ENCODE assay signal across 19 cellular contexts in genomic region chr17:75629157-75629556, GRCh38. TPM values are rescaled to one million over a fixed set of nuclear protein-coding genes. Genes with fewer than 3 reads are reported as not detected.
DNase-seq lines count a peak whose midpoint lies in the region; ATAC-seq, FAIRE-seq and TF ChIP-seq lines count a peak whose summit lies in the region.
"Had no signal": no experiment of that assay in that cellular context is flagged by ENCODE, and none has a peak within 500 bp of the region (broad histone marks: within the 10 kb centered on the region; RNA-seq: fewer than 3 reads in every experiment).

No MANE protein-coding gene starts in this region.

- H3K27ac Mint-ChIP-seq in activated CD4-positive, alpha-beta T cell treated with anti-CD3 and anti-CD28 coated beads, Interleukin-2, amount 10 ng/mL, durations not matched to agents 7 days and 5 days = peak overlapping the region; percentile 64
- peak overlapping the region; percentile 47 for H3K27ac Mint-ChIP-seq in stimulated activated naive B cell treated with anti-CD40 and anti-IgM and Interleukin-4, amounts not matched to agents 10 μg/mL and 1 μg/mL and 100 μg/mL, for 72 hours
- H3K27ac Mint-ChIP-seq: CD8-positive, alpha-beta T cell; GM23338 had no signal

- no peak for FAIRE-seq in kidney (lab: Jason Lieb, UNC)
- FAIRE-seq: A549, GM12891, GM18507 had no signal

- intact Hi-C loops in kidney (cut with DNase I) = no loop called here

- H3K36me3 ChIP-seq in HEK293 (ENCODE audit: control insufficient read depth in 2 of 2, insufficient read depth in 1 of 2, low read length in 2 of 2) (peaks cover 0 to 57% of the 10 kb centered on the region in 2 experiments; a peak in 1 of 3 replicates), kidney (ENCODE audit: control insufficient read depth in 1 of 2, insufficient read depth in 2 of 2, low read length in 2 of 2) (peaks cover 2 to 20% of the 10 kb centered on the region in 2 donors)

- no peak overlapping the region for H3K9ac ChIP-seq in kidney (ENCODE audit: low read length in 2 of 2)

- H3K4me1 ChIP-seq in HEK293 (ENCODE audit: control insufficient read depth, insufficient read depth, low read length) = peaks cover 10% of the 10 kb centered on the region
- peaks cover 8 to 14% of the 10 kb centered on the region in 2 donors for H3K4me1 ChIP-seq in kidney (ENCODE audit: control insufficient read depth in 1 of 2, insufficient read depth in 1 of 2, low read depth in 1 of 2, low read length in 2 of 2)

- H3K36me3 Mint-ChIP-seq in activated CD4-positive, alpha-beta T cell treated with anti-CD3 and anti-CD28 coated beads, Interleukin-2, amount 10 ng/mL, durations not matched to agents 7 days and 5 days (ENCODE audit: low read depth) = no peaks in the 10 kb centered on the region
- peaks cover 15 to 31% of the 10 kb centered on the region in 2 donors for H3K36me3 Mint-ChIP-seq in stimulated activated naive B cell treated with anti-CD40 and anti-IgM and Interleukin-4, amounts not matched to agents 10 μg/mL and 1 μg/mL and 100 μg/mL, for 72 hours

- CTCF ChIA-PET in activated CD4-positive, alpha-beta T cell treated with anti-CD3 and anti-CD28 coated beads, Interleukin-2, amount 10 ng/mL, durations not matched to agents 7 days and 5 days (lab: Charles Lee) = interaction anchor here (0.6 to 7.6 kb wide), 5 partner anchors 9 to 645 kb away, joined by 3 to 82 read pairs (median 11); no protein-coding TSS in a partner anchor
- CTCF ChIA-PET in HEK293 (lab: Yijun Ruan, JAX) = interaction anchor here (0.6 to 10.6 kb wide), 10 partner anchors 10 to 670 kb away, joined by 3 to 410 read pairs (median 4); a partner anchor contains a TSS

- H3K9me3 ChIP-seq in HEK293 (ENCODE audit: control insufficient read depth, insufficient read depth, low read depth, low read length) = no peaks in the 10 kb centered on the region
- H3K9me3 ChIP-seq in kidney (ENCODE audit: control insufficient read depth in 1 of 2, low read length in 2 of 2) = no peaks in the 10 kb centered on the region
- H3K9me3 ChIP-seq: A549 had no signal

- no peaks in the 10 kb centered on the region for H3K9me3 Mint-ChIP-seq in activated CD4-positive, alpha-beta T cell treated with anti-CD3 and anti-CD28 coated beads, Interleukin-2, amount 10 ng/mL, durations not matched to agents 7 days and 5 days
- no peaks in the 10 kb centered on the region for H3K9me3 Mint-ChIP-seq in stimulated activated naive B cell treated with anti-CD40 and anti-IgM and Interleukin-4, amounts not matched to agents 10 μg/mL and 1 μg/mL and 100 μg/mL, for 72 hours
- H3K9me3 Mint-ChIP-seq: CD8-positive, alpha-beta T cell; GM23338 had no signal

- no peak for TF ChIP-seq CTCF in HEK293 (tag by site-specific recombination; IDR thresholded peaks at IDR 0.05)
- TF ChIP-seq CTCF in kidney (IDR thresholded peaks at IDR 0.05; ENCODE audit: borderline replicate concordance, extremely low read depth, insufficient read depth) = no peak

- POLR2A ChIA-PET in activated CD4-positive, alpha-beta T cell treated with anti-CD3 and anti-CD28 coated beads, Interleukin-2, amount 10 ng/mL, durations not matched to agents 7 days and 5 days (lab: Charles Lee) = interaction anchor here (0.5 to 0.6 kb wide), 2 partner anchors 29 to 119 kb away, joined by 3 to 5 read pairs; no protein-coding TSS in a partner anchor
- POLR2A ChIA-PET in HEK293 (lab: Yijun Ruan, JAX) = interaction anchor here (0.8 to 1.5 kb wide), 3 partner anchors 12 to 51 kb away, joined by 3 read pairs; no protein-coding TSS in a partner anchor

- DNase-seq in activated CD4-positive, alpha-beta T cell treated with anti-CD3 and anti-CD28 coated beads, Interleukin-2, amount 10 ng/mL, durations not matched to agents 7 days and 5 days = no peak
- no peak for DNase-seq in activated CD4-positive, alpha-beta T cell treated with anti-CD3 and anti-CD28 coated beads, Interleukin-2, amount 50 U/mL, for 4 hours
- peak; percentile 59 for DNase-seq in kidney
- DNase-seq in stimulated activated naive B cell treated with anti-CD40 and anti-IgM and Interleukin-4, amounts not matched to agents 10 μg/mL and 1 μg/mL and 100 μg/mL, for 72 hours = no peak
- DNase-seq: AML-193; Calu3; CD8-positive, alpha-beta T cell; DMS79 treated with DMSO at 0.1 percent for 48 hours; H7 had no signal

- no peaks in the 10 kb centered on the region for H3K27me3 Mint-ChIP-seq in activated CD4-positive, alpha-beta T cell treated with anti-CD3 and anti-CD28 coated beads, Interleukin-2, amount 10 ng/mL, durations not matched to agents 7 days and 5 days
- H3K27me3 Mint-ChIP-seq in stimulated activated naive B cell treated with anti-CD40 and anti-IgM and Interleukin-4, amounts not matched to agents 10 μg/mL and 1 μg/mL and 100 μg/mL, for 72 hours = no peaks in the 10 kb centered on the region

- no peak overlapping the region for H3K4me3 ChIP-seq in HEK293 (ENCODE audit: low read depth, low read length)
- H3K4me3 ChIP-seq in kidney (ENCODE audit: low read length in 2 of 2) = no peak overlapping the region
- H3K4me3 ChIP-seq: A549, GM23338 had no signal

- H3K27ac ChIP-seq in HEK293 (ENCODE audit: extremely low read depth, low read depth, low read length) = no peak overlapping the region
- no peak overlapping the region for H3K27ac ChIP-seq in kidney (ENCODE audit: low read depth in 2 of 2, low read length in 2 of 2)
- H3K27ac ChIP-seq: 22Rv1, A549 had no signal

- H3K4me1 Mint-ChIP-seq in activated CD4-positive, alpha-beta T cell treated with anti-CD3 and anti-CD28 coated beads, Interleukin-2, amount 10 ng/mL, durations not matched to agents 7 days and 5 days = peaks cover 3% of the 10 kb centered on the region
- peaks cover 11 to 28% of the 10 kb centered on the region in 2 donors for H3K4me1 Mint-ChIP-seq in stimulated activated naive B cell treated with anti-CD40 and anti-IgM and Interleukin-4, amounts not matched to agents 10 μg/mL and 1 μg/mL and 100 μg/mL, for 72 hours

- no peak for ATAC-seq in stimulated activated naive B cell treated with anti-CD40 and anti-IgM and Interleukin-4, amounts not matched to agents 10 μg/mL and 1 μg/mL and 100 μg/mL, for 72 hours (replicated peaks)
- ATAC-seq in GM18498 (IDR thresholded peaks at IDR 0.05; ENCODE audit: unreplicated experiment) (no peak), GM18868 (IDR thresholded peaks at IDR 0.05; ENCODE audit: unreplicated experiment) (no peak)
- ATAC-seq: A549; CD8-positive, alpha-beta T cell; GM23338; HCT116 had no signal

- no peak overlapping the region for H3K4me3 Mint-ChIP-seq in activated CD4-positive, alpha-beta T cell treated with anti-CD3 and anti-CD28 coated beads, Interleukin-2, amount 10 ng/mL, durations not matched to agents 7 days and 5 days
- no peak overlapping the region for H3K4me3 Mint-ChIP-seq in stimulated activated naive B cell treated with anti-CD40 and anti-IgM and Interleukin-4, amounts not matched to agents 10 μg/mL and 1 μg/mL and 100 μg/mL, for 72 hours
- H3K4me3 Mint-ChIP-seq: CD8-positive, alpha-beta T cell; GM23338 had no signal

TF ChIP-seq in HEK293, 187 proteins besides CTCF, POLR2A, EP300 and RAD21:
- peak; percentile 69 for TF ChIP-seq GLIS1 (tag by site-specific recombination; IDR thresholded peaks at IDR 0.05)
- TF ChIP-seq ZNF133 (tag by site-specific recombination; IDR thresholded peaks at IDR 0.05) = no peak

RNA-seq across cellular contexts. Expression of gene SMIM5, which starts 4.1 kb away (rescaled TPM):
- total RNA-seq in activated CD4-positive, alpha-beta T cell treated with anti-CD3 and anti-CD28 coated beads, Interleukin-2, amount 10 ng/mL, durations not matched to agents 7 days and 5 days = under 1 TPM; 0.10 to 0.12 TPM
- 8.0 TPM for total RNA-seq in kidney
- 63.0 TPM for polyA plus RNA-seq in kidney (ENCODE audit: insufficient read depth, low read depth, low replicate concordance)
- total RNA-seq: GM23338, H7 had no signal
- polyA plus RNA-seq: BJ had no signal

RNA-seq across cellular contexts. Expression of gene RECQL5, which starts 37.8 kb away (rescaled TPM):
- 10 to 100 TPM; 44.7 to 47.1 TPM for total RNA-seq in activated CD4-positive, alpha-beta T cell treated with anti-CD3 and anti-CD28 coated beads, Interleukin-2, amount 10 ng/mL, durations not matched to agents 7 days and 5 days
- 51.6 TPM for total RNA-seq in kidney
- polyA plus RNA-seq in kidney (ENCODE audit: insufficient read depth, low read depth, low replicate concordance) = 40.0 TPM

RNA-seq across cellular contexts. Expression of gene SAP30BP, which starts 38.0 kb away (rescaled TPM):
- total RNA-seq in activated CD4-positive, alpha-beta T cell treated with anti-CD3 and anti-CD28 coated beads, Interleukin-2, amount 10 ng/mL, durations not matched to agents 7 days and 5 days = 10 to 100 TPM; 97.0 to 97.5 TPM
- 95.1 TPM for total RNA-seq in kidney
- polyA plus RNA-seq in kidney (ENCODE audit: insufficient read depth, low read depth, low replicate concordance) = 62.9 TPM

RNA-seq across cellular contexts. Expression of gene MYO15B, which starts 41.6 kb away (rescaled TPM):
- 10 to 100 TPM; 11.0 to 13.4 TPM for total RNA-seq in activated CD4-positive, alpha-beta T cell treated with anti-CD3 and anti-CD28 coated beads, Interleukin-2, amount 10 ng/mL, durations not matched to agents 7 days and 5 days
- total RNA-seq in kidney = 286 TPM
- 139 TPM for polyA plus RNA-seq in kidney (ENCODE audit: insufficient read depth, low read depth, low replicate concordance)
